Comparison of ENCODE assay signal across 24 cellular contexts in the genomic region with DNA sequence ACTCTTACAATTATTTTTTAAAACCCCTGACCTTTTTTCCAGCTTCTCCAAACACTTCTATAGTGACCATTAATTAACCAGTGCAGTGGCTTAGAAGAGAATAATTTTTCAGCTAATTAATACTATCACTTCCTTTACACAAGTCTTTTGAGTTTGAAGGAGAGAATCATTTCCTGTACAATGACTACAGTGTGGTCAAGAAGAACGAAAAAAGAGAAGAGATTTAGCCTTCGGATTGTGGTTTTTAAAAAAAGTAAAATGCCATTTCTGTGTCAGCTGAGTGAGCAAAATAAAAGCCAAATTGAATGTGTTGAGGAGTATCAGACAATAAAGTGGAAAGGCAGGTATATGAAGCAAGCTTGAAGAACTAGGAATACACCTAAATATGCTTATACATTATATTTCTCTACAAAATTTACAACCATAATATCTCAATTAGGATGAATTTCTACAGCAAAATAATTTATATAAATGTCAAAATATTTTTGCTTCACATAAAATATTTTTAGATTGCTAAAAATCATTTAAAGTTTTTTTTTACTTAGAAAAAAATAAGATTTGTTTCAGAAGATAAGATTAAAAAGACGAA.
"Had no signal": no experiment of that assay in that cellular context is flagged by ENCODE, and none has a peak within 500 bp of the region (broad histone marks: within the 10 kb centered on the region; RNA-seq: fewer than 3 reads in every experiment).

No MANE protein-coding gene starts in this region.

- H3K9me3 ChIP-seq: adrenal gland, colonic mucosa had no signal

- H3K4me3 ChIP-seq: adrenal gland, colonic mucosa, SK-N-MC had no signal

- H3K27ac ChIP-seq: adrenal gland, colonic mucosa, SK-N-MC, VCaP had no signal

- DNase-seq: activated CD4-positive, alpha-beta memory T cell treated with anti-CD3 and anti-CD28 coated beads, Interleukin-2, amount 10 ng/mL, durations not matched to agents 7 days and 5 days; activated CD4-positive, alpha-beta T cell treated with anti-CD3 and anti-CD28 coated beads, Interleukin-2, amount 50 U/mL, for 1 hour; activated CD4-positive, CD25-positive, alpha-beta regulatory T cell; activated naive CD4-positive, alpha-beta T cell treated with anti-CD3 and anti-CD28 coated beads, Interleukin-2, amount 50 U/mL, for 16 hours; activated naive CD8-positive, alpha-beta T cell treated with anti-CD3 and anti-CD28 coated beads, Interleukin-2, amount 10 ng/mL, durations not matched to agents 7 days and 5 days; adrenal gland; anterior cingulate cortex; colonic mucosa; KG1; NCI-H1105 treated with DMSO at 0.1 percent for 48 hours; NCI-H1436 treated with DMSO at 0.1 percent for 48 hours; NCI-H187 treated with DMSO at 0.1 percent for 48 hours; NCI-H2171; NCI-H2227 treated with DMSO at 0.1 percent for 48 hours; NCI-H446 treated with DMSO at 0.1 percent for 48 hours; NCI-H524 treated with DMSO at 0.1 percent for 48 hours; NCI-H774; OCI-M1; RPMI8226; T-cell had no signal

- H3K36me3 ChIP-seq: adrenal gland, colonic mucosa had no signal

- H3K4me1 ChIP-seq: adrenal gland, colonic mucosa had no signal

- ATAC-seq: Panc1, Right ventricle myocardium inferior, T-cell had no signal

- H3K27me3 ChIP-seq: adrenal gland, colonic mucosa had no signal
